Comparison of ENCODE assay signal across 17 cellular contexts in the genomic region with DNA sequence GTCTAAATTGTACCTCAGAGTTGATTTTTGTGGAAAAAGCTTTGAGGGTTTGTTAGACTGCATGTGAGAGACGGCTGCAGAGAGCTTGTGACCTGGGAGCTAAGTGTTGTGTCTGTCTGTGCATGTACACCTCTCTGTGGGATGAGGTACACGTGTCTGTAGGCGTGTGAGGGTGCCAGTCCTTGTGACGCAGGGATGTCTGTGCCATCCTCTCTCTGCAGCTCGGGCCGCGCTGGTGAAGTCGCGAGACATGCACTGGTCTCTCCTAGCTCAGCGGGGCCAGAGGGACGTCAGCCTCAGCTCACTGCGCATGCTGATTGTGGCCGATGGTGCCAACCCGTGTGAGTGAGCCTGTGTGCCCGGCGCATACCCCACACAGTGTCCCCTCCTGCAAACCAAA.
"Had no signal": no experiment of that assay in that cellular context is flagged by ENCODE, and none has a peak within 500 bp of the region (broad histone marks: within the 10 kb centered on the region; RNA-seq: fewer than 3 reads in every experiment).

No MANE protein-coding gene starts in this region.

- H3K27me3 Mint-ChIP-seq: progenitor cell of endocrine pancreas had no signal

- H3K4me3 Mint-ChIP-seq: activated T-cell treated with anti-CD3 and anti-CD28 coated beads, Interleukin-2, amount 50 U/mL, for 4 hours; mesothelial cell of epicardium had no signal

- DNase-seq: activated CD4-positive, alpha-beta T cell treated with anti-CD3 and anti-CD28 coated beads, Interleukin-2, amount 50 U/mL, for 4 hours; activated effector memory CD4-positive, alpha-beta T cell treated with anti-CD3 and anti-CD28 coated beads, Interleukin-2, amount 50 U/mL, for 16 hours; activated T-cell treated with anti-CD3 and anti-CD28 coated beads, Interleukin-2, amount 50 U/mL, for 4 hours; aorta; brain microvascular endothelial cell; cortex of kidney; hypothalamus; stimulated activated CD4-positive, alpha-beta T cell treated with anti-CD3 and anti-CD28 coated beads, Interleukin-12 subunit alpha, Interleukin-12 subunit beta, amount 100 ng/mL, for 4 hours; stimulated activated CD4-positive, alpha-beta T cell treated with anti-CD3 and anti-CD28 coated beads, Interleukin-1b, Interleukin-23, amount 100 ng/mL, for 48 hours; stimulated activated CD8-positive, alpha-beta memory T cell treated with anti-CD3 and anti-CD28 coated beads, Interleukin-4, amount 100 ng/mL, for 48 hours; stimulated activated naive CD8-positive, alpha-beta T cell treated with anti-CD3 and anti-CD28 coated beads, Interleukin-15, Interleukin-2, amounts not matched to agents 100 U/mL and 50 U/mL, for 24 hours; substantia nigra; tibial artery had no signal

- H3K27ac ChIP-seq: brain microvascular endothelial cell, tibial artery had no signal

- H3K4me3 ChIP-seq: lung, tibial artery had no signal

- H3K9me3 Mint-ChIP-seq: activated T-cell treated with anti-CD3 and anti-CD28 coated beads, Interleukin-2, amount 50 U/mL, for 4 hours; mesothelial cell of epicardium had no signal

- ATAC-seq: activated T-cell treated with anti-CD3 and anti-CD28 coated beads, Interleukin-2, amount 50 U/mL, for 4 hours; left lobe of liver; stimulated activated naive CD8-positive, alpha-beta T cell treated with anti-CD3 and anti-CD28 coated beads, Interleukin-15, Interleukin-2, amounts not matched to agents 100 U/mL and 50 U/mL, for 24 hours had no signal

- H3K27me3 ChIP-seq: brain microvascular endothelial cell, tibial artery had no signal

- H3K4me1 ChIP-seq: tibial artery had no signal

- H3K9me3 ChIP-seq: tibial artery had no signal

- H3K27ac Mint-ChIP-seq: mesothelial cell of epicardium, progenitor cell of endocrine pancreas had no signal
